In the genomic region with DNA sequence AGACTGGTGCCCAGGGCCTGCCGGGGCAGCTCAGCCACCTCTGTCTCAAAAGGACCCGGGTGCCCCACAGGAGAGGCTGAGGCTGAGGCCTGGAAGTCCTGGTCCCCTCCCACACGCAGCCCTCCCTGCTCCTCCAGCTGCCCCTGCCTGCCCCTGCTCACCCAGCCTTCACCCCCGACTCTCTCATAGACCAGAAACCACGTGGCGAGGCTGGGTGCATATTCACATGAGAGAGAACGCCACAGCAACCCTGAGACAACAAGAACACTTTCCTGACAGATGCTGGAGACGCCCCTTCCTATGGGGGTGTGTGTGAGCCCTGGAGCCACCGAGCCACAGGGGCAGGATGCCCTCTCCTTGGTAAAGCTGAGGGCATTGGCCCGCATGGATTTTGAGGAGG, we compare ENCODE assay signal across 19 cellular contexts.
DNase-seq lines count a peak whose midpoint lies in the region; TF ChIP-seq lines count a peak whose summit lies in the region.
"Had no signal": no experiment of that assay in that cellular context is flagged by ENCODE, and none has a peak within 500 bp of the region (broad histone marks: within the 10 kb centered on the region; RNA-seq: fewer than 3 reads in every experiment).

No MANE protein-coding gene starts in this region.

- no peak overlapping the region for H3K4ac ChIP-seq in neuronal stem cell (ENCODE audit: low read length)

- no peak overlapping the region for H2BK120ac ChIP-seq in neuronal stem cell (ENCODE audit: low read depth, low read length)

- H2AFZ ChIP-seq in neuronal stem cell (ENCODE audit: low read length) = no peak overlapping the region
- H2AFZ ChIP-seq: GM23338 had no signal

- H3K9me3 ChIP-seq in right atrium auricular region = no peaks in the 10 kb centered on the region
- H3K9me3 ChIP-seq in neuronal stem cell (replicated peaks in 1 of 2; ENCODE audit: control insufficient read depth in 2 of 2, insufficient read depth in 1 of 2, low read depth in 1 of 2, low read length in 2 of 2) = peaks cover 0 to 2% of the 10 kb centered on the region in 2 donors
- no peaks in the 10 kb centered on the region for H3K9me3 ChIP-seq in MG63
- H3K9me3 ChIP-seq: A549; BLaER1 treated with 17β-estradiol and CSF1 and Interleukin-3, amounts not matched to agents 10 nM and 100 nM had no signal

- H3K23ac ChIP-seq in neuronal stem cell (ENCODE audit: low read depth, low read length, poor library complexity) = peak overlapping the region; percentile 66

- H2BK12ac ChIP-seq in neuronal stem cell (ENCODE audit: low read length) = peak overlapping the region; percentile 14

- H3K27me3 ChIP-seq in right atrium auricular region (no peaks in the 10 kb centered on the region), neuronal stem cell (ENCODE audit: control insufficient read depth in 3 of 3, insufficient read depth in 3 of 3, low read depth in 1 of 3, low read length in 3 of 3) (peaks cover 0 to 25% (median 0%) of the 10 kb centered on the region in 3 experiments), MG63 (no peaks in the 10 kb centered on the region; the same call in 1 of the 2 replicates)
- H3K27me3 ChIP-seq: BLaER1 treated with 17β-estradiol and CSF1 and Interleukin-3, amounts not matched to agents 10 nM and 100 nM had no signal

- no peak overlapping the region for H3K27ac ChIP-seq in right atrium auricular region
- no peak overlapping the region for H3K27ac ChIP-seq in neuronal stem cell (replicated peaks; ENCODE audit: low read length)
- H3K27ac ChIP-seq: A549; BLaER1 treated with 17β-estradiol and CSF1 and Interleukin-3, amounts not matched to agents 10 nM and 100 nM had no signal

- peak overlapping the region; percentile 39 for H3K27ac Mint-ChIP-seq in glutamatergic neuron (ENCODE audit: unreplicated experiment)
- H3K27ac Mint-ChIP-seq: GM23338 had no signal

- peak overlapping the region; percentile 63 for H3K9ac ChIP-seq in neuronal stem cell (ENCODE audit: low read depth, low read length, poor library complexity)
- H3K9ac ChIP-seq: BLaER1 treated with 17β-estradiol and CSF1 and Interleukin-3, amounts not matched to agents 10 nM and 100 nM had no signal

- no peak overlapping the region for H3K4me2 ChIP-seq in neuronal stem cell (ENCODE audit: insufficient read depth, low read length, poor library complexity, severe bottlenecking)
- H3K4me2 ChIP-seq: A549, GM23338 had no signal

- H2BK5ac ChIP-seq in neuronal stem cell (ENCODE audit: low read length) = no peak overlapping the region

- TF ChIP-seq CTCF in right atrium auricular region (IDR thresholded peaks at IDR 0.05) = no peak
- TF ChIP-seq CTCF in glutamatergic neuron (IDR thresholded peaks at IDR 0.05; ENCODE audit: partially characterized antibody, unreplicated experiment) = no peak

- H3K9me3 Mint-ChIP-seq in glutamatergic neuron (ENCODE audit: unreplicated experiment) = peaks cover 6% of the 10 kb centered on the region
- H3K9me3 Mint-ChIP-seq: GM23338 had no signal

- no peak overlapping the region for H2BK15ac ChIP-seq in neuronal stem cell (ENCODE audit: low read length)

- no peaks in the 10 kb centered on the region for H3K4me1 ChIP-seq in right atrium auricular region
- peaks cover 0 to 2% of the 10 kb centered on the region in 2 donors for H3K4me1 ChIP-seq in neuronal stem cell (ENCODE audit: control insufficient read depth in 2 of 2, insufficient read depth in 1 of 2, low read depth in 1 of 2, low read length in 2 of 2)
- H3K4me1 ChIP-seq: A549 had no signal

- intact Hi-C loops in cardiac septum (cut with DNase I) = no loop called here

- H2AK5ac ChIP-seq in neuronal stem cell (ENCODE audit: low read depth, low read length) = peak overlapping the region; percentile 69

- H3K18ac ChIP-seq in neuronal stem cell (ENCODE audit: low read length) = peak overlapping the region; percentile 66

- H3K4me1 Mint-ChIP-seq in glutamatergic neuron (ENCODE audit: low read depth, unreplicated experiment) = peaks cover 11% of the 10 kb centered on the region

- H3K4me3 ChIP-seq in right atrium auricular region = no peak overlapping the region
- no peak overlapping the region for H3K4me3 ChIP-seq in neuronal stem cell (ENCODE audit: low read length in 2 of 2)
- no peak overlapping the region for H3K4me3 ChIP-seq in MG63
- H3K4me3 ChIP-seq: A549; BLaER1 treated with 17β-estradiol and CSF1 and Interleukin-3, amounts not matched to agents 10 nM and 100 nM; GM12878; GM23338; K562 had no signal

- peaks cover 8% of the 10 kb centered on the region for H3K27me3 Mint-ChIP-seq in glutamatergic neuron (ENCODE audit: unreplicated experiment)

- peaks cover 6% of the 10 kb centered on the region for H3K36me3 Mint-ChIP-seq in glutamatergic neuron (ENCODE audit: unreplicated experiment)

- WGBS in neuronal stem cell (ENCODE audit: extremely low coverage in 2 of 2, insufficient read length in 2 of 2, insufficient replicate concordance in 1 of 2), 2 donors = no CpG with 5 or more reads among the region's 10 CpGs

- H4K91ac ChIP-seq in neuronal stem cell (ENCODE audit: low read depth, low read length, poor library complexity) = no peak overlapping the region

- DNase-seq in cardiac septum (ENCODE audit: low spot score) = peak; percentile 31
- DNase-seq in right atrium auricular region (ENCODE audit: low spot score) = no peak
- DNase-seq in glutamatergic neuron = no peak
- no peak for DNase-seq in neuronal stem cell (ENCODE audit: low spot score)
- no peak for DNase-seq in NCI-H2107 treated with DMSO at 0.1 percent for 48 hours (lab: John Stamatoyannopoulos, UW; ENCODE audit: unreplicated experiment)
- no peak for DNase-seq in MG63
- no peak for DNase-seq in RKO (ENCODE audit: low spot score)
- DNase-seq in medulla oblongata (ENCODE audit: extremely low spot score) = no peak
- DNase-seq: GDM1, NCI-H1417 treated with DMSO at 0.1 percent for 48 hours, NCI-H1930, NCI-H2171, NCI-H446, PC-3 had no signal

- H3K14ac ChIP-seq in neuronal stem cell (ENCODE audit: low read length) = peak overlapping the region; percentile 17

- H3K79me1 ChIP-seq in neuronal stem cell (ENCODE audit: low read depth, low read length) = no peaks in the 10 kb centered on the region

- H3K4me3 Mint-ChIP-seq in glutamatergic neuron (ENCODE audit: unreplicated experiment) = no peak overlapping the region
- H3K4me3 Mint-ChIP-seq: GM23338 had no signal

- H4K8ac ChIP-seq in neuronal stem cell (ENCODE audit: low read depth, low read length) = no peak overlapping the region

- H3K36me3 ChIP-seq in right atrium auricular region (no peaks in the 10 kb centered on the region), neuronal stem cell (replicated peaks in 1 of 2; ENCODE audit: control insufficient read depth in 2 of 2, insufficient read depth in 2 of 2, low read length in 2 of 2) (no peaks in the 10 kb centered on the region), MG63 (no peaks in the 10 kb centered on the region)
- H3K36me3 ChIP-seq: BLaER1 treated with 17β-estradiol and CSF1 and Interleukin-3, amounts not matched to agents 10 nM and 100 nM had no signal
